In genomic region chr19:58519355-58520256, GRCh38 we compare ENCODE assay signal across 8 cellular contexts. TPM values are rescaled to one million over a fixed set of nuclear protein-coding genes. Genes with fewer than 3 reads are reported as not detected.
DNase-seq lines count a peak whose midpoint lies in the region; ATAC-seq, FAIRE-seq and TF ChIP-seq lines count a peak whose summit lies in the region.

TSS of gene ZBTB45 (minus strand) at chr19:58519810. CDS start at chr19:58517673, 2,137 bp downstream.

- dilution Hi-C loops in endothelial cell of umbilical vein (cut with MboI; ENCODE audit: extremely low pct_ligation_motif_present, low sequenced_read_pairs): no loop called here

- H2AFZ ChIP-seq in OCI-LY1 (ENCODE audit: low read length) (no peak within 1 kb of the TSS), endothelial cell of umbilical vein (ENCODE audit: low read depth, low read length) (peak within 1 kb of the TSS; percentile 81)

- H3K4me2 ChIP-seq in OCI-LY1 (ENCODE audit: low read length) (peak within 1 kb of the TSS; percentile 88), endothelial cell of umbilical vein (ENCODE audit: insufficient read depth, low read length) (peak within 1 kb of the TSS; percentile 84)

- TF ChIP-seq CTCF in OCI-LY1 (IDR thresholded peaks at IDR 0.05; ENCODE audit: low read length) (peak; percentile 72), endothelial cell of umbilical vein (IDR thresholded peaks at IDR 0.05; ENCODE audit: extremely low read depth in 1 of 2, insufficient read depth in 1 of 2, low read depth in 1 of 2, low read length in 2 of 2) (peak; percentile 69 to 90)

- FAIRE-seq in endothelial cell of umbilical vein (lab: Jason Lieb, UNC): peak; percentile 93

- no peaks in the 10 kb centered on the region for H4K20me1 ChIP-seq in OCI-LY1 (ENCODE audit: insufficient read depth, low read length)
- no peaks in the 10 kb centered on the region for H4K20me1 ChIP-seq in endothelial cell of umbilical vein (replicated peaks; ENCODE audit: control insufficient read depth, extremely low read depth, insufficient read depth, low read length)

- H3K9me1 ChIP-seq in endothelial cell of umbilical vein (replicated peaks; ENCODE audit: control insufficient read depth, extremely low read depth, insufficient read depth, low read length): no peaks in the 10 kb centered on the region

- intact Hi-C loops in endothelial cell of umbilical vein (cut with micrococcal nuclease): loop anchor here (1.0 to 2.0 kb wide), 9 partner anchors 20 to 300 kb away; partner anchors contain the start of genes CHMP2A, TRIM28 and ZNF544

- H3K9me2 ChIP-seq in OCI-LY1 (ENCODE audit: low read depth, low read length): no peaks in the 10 kb centered on the region

- peaks cover 9% of the 10 kb centered on the region; the same call in 1 of the 2 replicates for H3K36me3 ChIP-seq in OCI-LY1 (ENCODE audit: insufficient read depth, low read length)
- H3K36me3 ChIP-seq in endothelial cell of umbilical vein (ENCODE audit: control insufficient read depth in 2 of 2, extremely low read depth in 1 of 2, insufficient read depth in 2 of 2, low read length in 2 of 2): peaks cover 0 to 11% of the 10 kb centered on the region in 2 experiments

- peak within 1 kb of the TSS; percentile 87 for H3K27ac ChIP-seq in OCI-LY1 (ENCODE audit: low read depth, low read length, poor library complexity, severe bottlenecking)
- peak within 1 kb of the TSS; percentile 69 for H3K27ac ChIP-seq in endothelial cell of umbilical vein (ENCODE audit: insufficient read depth, low read depth, low read length)

- no peaks in the 10 kb centered on the region for H3F3A ChIP-seq in OCI-LY1 (ENCODE audit: insufficient read depth, low read length)

- ATAC-seq in GM21515 (IDR thresholded peaks at IDR 0.05; ENCODE audit: unreplicated experiment): peak; percentile 78

- DNase-seq in DMS 273 treated with DMSO at 0.1 percent for 48 hours (lab: John Stamatoyannopoulos, UW) (peak; percentile 94), HuH-7 (ENCODE audit: low spot score) (peak; percentile 77), endothelial cell of umbilical vein (ENCODE audit: low read depth, low spot score) (peak; percentile 94), middle frontal gyrus (ENCODE audit: extremely low spot score, low spot score) (peak; percentile 89)
- peak; percentile 99 for DNase-seq in activated CD8-positive, alpha-beta memory T cell treated with anti-CD3 and anti-CD28 coated beads, Interleukin-2, amount 50 U/mL, for 48 hours
- DNase-seq in stimulated activated CD8-positive, alpha-beta memory T cell treated with anti-CD3 and anti-CD28 coated beads, Interleukin-2, amount 100 ng/mL, for 48 hours (ENCODE audit: low read depth in 2 of 2): peak; percentile 87

- H3K4me1 ChIP-seq in OCI-LY1 (ENCODE audit: insufficient read depth, low read length, severe bottlenecking): peaks cover 45% of the 10 kb centered on the region
- H3K4me1 ChIP-seq in endothelial cell of umbilical vein (ENCODE audit: control insufficient read depth, extremely low read depth, insufficient read depth, low read length): peaks cover 19% of the 10 kb centered on the region

- POLR2A ChIA-PET in endothelial cell of umbilical vein (lab: Charles Lee): interaction anchor here (1.1 to 3.4 kb wide), 3 partner anchors 24 to 56 kb away, joined by 6 to 20 read pairs (median 17); partner anchors contain the start of gene TRIM28

- TF ChIP-seq POLR2A in endothelial cell of umbilical vein (IDR thresholded peaks at IDR 0.05; ENCODE audit: low read depth, low read length): peak; percentile 64

- H3K79me2 ChIP-seq in OCI-LY1 (ENCODE audit: insufficient read depth, low read length) (peaks cover 2% of the 10 kb centered on the region; the same call in 1 of the 2 replicates), endothelial cell of umbilical vein (ENCODE audit: control insufficient read depth, insufficient read depth, low read length) (peaks cover 33% of the 10 kb centered on the region)

- no peaks in the 10 kb centered on the region for H3K27me3 ChIP-seq in OCI-LY1 (ENCODE audit: insufficient read depth, low read length)
- no peaks in the 10 kb centered on the region for H3K27me3 ChIP-seq in endothelial cell of umbilical vein (ENCODE audit: control insufficient read depth in 2 of 2, insufficient read depth in 2 of 2, low read length in 2 of 2)

- peak within 1 kb of the TSS; percentile 74 for H3K4me3 ChIP-seq in OCI-LY1 (ENCODE audit: low read depth, low read length, poor library complexity, severe bottlenecking)
- peak within 1 kb of the TSS; percentile 67 to 83 (median 73) for H3K4me3 ChIP-seq in endothelial cell of umbilical vein (replicated peaks in 1 of 3; ENCODE audit: insufficient read depth in 1 of 3, low read depth in 1 of 3, low read length in 3 of 3)

- no TSS peak for BruUV-seq in endothelial cell of umbilical vein (replicated peaks; lab: Mats Ljungman, UMichigan)

- H3K9ac ChIP-seq in OCI-LY1 (ENCODE audit: low read length) (peak within 1 kb of the TSS; percentile 92), endothelial cell of umbilical vein (replicated peaks; ENCODE audit: extremely low read depth, insufficient read depth, low read length) (peak within 1 kb of the TSS; percentile 91)

- no peaks in the 10 kb centered on the region for H3K9me3 ChIP-seq in OCI-LY1 (ENCODE audit: low read length)
- no peaks in the 10 kb centered on the region for H3K9me3 ChIP-seq in endothelial cell of umbilical vein (replicated peaks; ENCODE audit: control insufficient read depth, insufficient read depth, low read length)

- CTCF ChIA-PET in endothelial cell of umbilical vein (lab: Charles Lee): interaction anchor here (0.6 to 4.6 kb wide), 31 partner anchors 9 to 301 kb away, joined by 3 to 111 read pairs (median 6); partner anchors contain the start of genes CHMP2A, MZF1, SLC27A5 and TRIM28

TF ChIP-seq in endothelial cell of umbilical vein, 7 proteins besides CTCF, POLR2A, EP300 and RAD21:
- TF ChIP-seq GATA2 (IDR thresholded peaks at IDR 0.05; ENCODE audit: insufficient read depth, insufficient read length, low read depth, low read length): no peak
- TF ChIP-seq EZH2 (IDR thresholded peaks at IDR 0.05; ENCODE audit: borderline replicate concordance, low read depth, low read length, severe bottlenecking): no peak
- TF ChIP-seq MYC (IDR thresholded peaks at IDR 0.05; ENCODE audit: low read depth, low read length): peak; percentile 46
- TF ChIP-seq, protein P1, sequence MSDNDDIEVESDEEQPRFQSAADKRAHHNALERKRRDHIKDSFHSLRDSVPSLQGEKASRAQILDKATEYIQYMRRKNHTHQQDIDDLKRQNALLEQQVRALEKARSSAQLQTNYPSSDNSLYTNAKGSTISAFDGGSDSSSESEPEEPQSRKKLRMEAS (IDR thresholded peaks at IDR 0.05; ENCODE audit: insufficient read depth, insufficient read length): peak; percentile 30
- TF ChIP-seq JUN (IDR thresholded peaks at IDR 0.05; ENCODE audit: borderline replicate concordance, insufficient read depth, insufficient read length, low read depth): no peak

RNA-seq across cellular contexts. Expression of gene ZBTB45, which starts in this region (rescaled TPM):
- 21.8 TPM in 2 replicates for total RNA-seq in endothelial cell of umbilical vein
- polyA plus RNA-seq in endothelial cell of umbilical vein: 17.8 and 25.3 TPM in 2 replicates
- 6.6 and 9.8 TPM in 2 replicates for polyA plus RNA-seq in endothelial cell of umbilical vein (2011; cell fraction: cytosol; rRNA removed)
- 10.6 and 12.3 TPM in 2 replicates for polyA plus RNA-seq in endothelial cell of umbilical vein (2011; cell fraction: nucleus; rRNA removed)
- 9.5 and 13.9 TPM in 2 replicates for polyA plus RNA-seq in endothelial cell of umbilical vein (2012)
- polyA minus RNA-seq in endothelial cell of umbilical vein: 7.1 and 11.5 TPM in 2 replicates
- polyA minus RNA-seq in endothelial cell of umbilical vein (2011; cell fraction: cytosol; rRNA and poly(A)+ RNA removed): 7.9 TPM
- polyA minus RNA-seq in endothelial cell of umbilical vein (2011; cell fraction: nucleus; rRNA and poly(A)+ RNA removed): 10.5 and 18.6 TPM in 2 replicates

Comparison
In these comparisons a context has a peak if more than half of its experiments do, and no peak if none do; other contexts are left out.
1. Peak in every context shown above with its lines: DNase-seq, ATAC-seq, H3K4me3 ChIP-seq and H3K27ac ChIP-seq.